Comparison of ENCODE assay signal across 1 cellular context in genomic region chr4:128060620-128061565, GRCh38.
TF ChIP-seq lines count a peak whose summit lies in the region.

TSS of gene LARP1B (plus strand) at chr4:128061312. CDS start at chr4:128074952, 13,640 bp downstream.

TF ChIP-seq in HepG2, 621 proteins besides CTCF, POLR2A, EP300 and RAD21 (continued from another document and continues in another):
- peak; percentile 96 for TF ChIP-seq ZIK1 (CRISPR knock-in tag; IDR thresholded peaks at IDR 0.05; ENCODE audit: borderline replicate concordance, low read depth)
- peak; percentile 84; the same call in 1 of the 2 replicates for TF ChIP-seq ZNF816 (CRISPR knock-in tag; IDR thresholded peaks at IDR 0.05; ENCODE audit: borderline replicate concordance)
- TF ChIP-seq ESRRA (CRISPR knock-in tag; IDR thresholded peaks at IDR 0.05; ENCODE audit: low read depth), result peak; percentile 71
- no peak; the same call in 1 of the 2 replicates for TF ChIP-seq ZSCAN20 (CRISPR knock-in tag; IDR thresholded peaks at IDR 0.05; ENCODE audit: borderline replicate concordance)
- peak; percentile 68 for TF ChIP-seq HNRNPK (IDR thresholded peaks at IDR 0.05; ENCODE audit: low read depth, low read length, poor library complexity, severe bottlenecking)
- peak; percentile 92 for TF ChIP-seq PHF8 (CRISPR knock-in tag; IDR thresholded peaks at IDR 0.05)
- 0 out of 2 replicates have a peak, but pooled peaks have one; percentile 24 for TF ChIP-seq XBP1 (CRISPR knock-in tag; IDR thresholded peaks at IDR 0.05)
- no peak for TF ChIP-seq ZNF10 (CRISPR knock-in tag; IDR thresholded peaks at IDR 0.05; ENCODE audit: borderline replicate concordance, low read depth)
- peak; percentile 91 for TF ChIP-seq BRF2 (CRISPR knock-in tag; IDR thresholded peaks at IDR 0.05)
- 0 out of 2 replicates have a peak, but pooled peaks have one; percentile 30 for TF ChIP-seq ZNF740 (CRISPR knock-in tag; IDR thresholded peaks at IDR 0.05)
- TF ChIP-seq FIP1L1 (IDR thresholded peaks at IDR 0.05; ENCODE audit: borderline replicate concordance, insufficient read depth, low read depth, low read length), result no peak
- no peak for TF ChIP-seq SRSF9 (IDR thresholded peaks at IDR 0.05; ENCODE audit: borderline replicate concordance, insufficient read depth, low read depth, low read length, poor library complexity, severe bottlenecking)
- peak; percentile 79 for TF ChIP-seq ZNF335 (CRISPR knock-in tag; IDR thresholded peaks at IDR 0.05)
- no peak; the same call in 1 of the 2 replicates for TF ChIP-seq ZNF136 (CRISPR knock-in tag; IDR thresholded peaks at IDR 0.05; ENCODE audit: low read depth)
- peak; percentile 71; the same call in 1 of the 2 replicates for TF ChIP-seq ZNF709 (CRISPR knock-in tag; IDR thresholded peaks at IDR 0.05)
- TF ChIP-seq PLSCR1 (CRISPR knock-in tag; IDR thresholded peaks at IDR 0.05; ENCODE audit: borderline replicate concordance), result no peak
- TF ChIP-seq ZNF343 (CRISPR knock-in tag; IDR thresholded peaks at IDR 0.05), result peak; percentile 82; the same call in 1 of the 2 replicates
- no peak for TF ChIP-seq ZNF646 (CRISPR knock-in tag; IDR thresholded peaks at IDR 0.05)
- TF ChIP-seq EZH2 (conservative IDR thresholded peaks at IDR 0.05; ENCODE audit: low read depth, low read length), result no peak
- no peak for TF ChIP-seq ZBTB37 (CRISPR knock-in tag; IDR thresholded peaks at IDR 0.05)
- TF ChIP-seq SKIL (CRISPR knock-in tag; IDR thresholded peaks at IDR 0.05; ENCODE audit: borderline replicate concordance), result no peak
- no peak for TF ChIP-seq NBN (conservative IDR thresholded peaks at IDR 0.05)
- 0 out of 2 replicates have a peak, but pooled peaks have one; percentile 29 for TF ChIP-seq ZNF607 (CRISPR knock-in tag; IDR thresholded peaks at IDR 0.05; ENCODE audit: borderline replicate concordance)
- peak; percentile 46; the same call in 1 of the 2 replicates for TF ChIP-seq ZSCAN9 (CRISPR knock-in tag; IDR thresholded peaks at IDR 0.05; ENCODE audit: borderline replicate concordance)
- no peak for TF ChIP-seq GRHL1 (CRISPR knock-in tag; conservative IDR thresholded peaks at IDR 0.05)
- no peak for TF ChIP-seq HNF4G (IDR thresholded peaks at IDR 0.05; ENCODE audit: borderline replicate concordance, low read depth, low read length)
- TF ChIP-seq HNF4G (CRISPR knock-in tag; IDR thresholded peaks at IDR 0.05; ENCODE audit: borderline replicate concordance, low read depth), result peak; percentile 65; the same call in 1 of the 2 replicates
- no peak for TF ChIP-seq ZNF326 (CRISPR knock-in tag; IDR thresholded peaks at IDR 0.05; ENCODE audit: borderline replicate concordance)
- TF ChIP-seq THAP7 (CRISPR knock-in tag; IDR thresholded peaks at IDR 0.05), result peak; percentile 20; the same call in 1 of the 2 replicates
- no peak for TF ChIP-seq MTF2 (CRISPR knock-in tag; IDR thresholded peaks at IDR 0.05; ENCODE audit: borderline replicate concordance)
- no peak for TF ChIP-seq NAIF1 (CRISPR knock-in tag; IDR thresholded peaks at IDR 0.05; ENCODE audit: borderline replicate concordance)
- no peak for TF ChIP-seq NFKBIZ (CRISPR knock-in tag; IDR thresholded peaks at IDR 0.05)
- 0 out of 2 replicates have a peak, but pooled peaks have one; percentile 37 for TF ChIP-seq TP53 (CRISPR knock-in tag; conservative IDR thresholded peaks at IDR 0.05)
- TF ChIP-seq MLXIP (CRISPR knock-in tag; IDR thresholded peaks at IDR 0.05; ENCODE audit: borderline replicate concordance), result peak; percentile 29; the same call in 1 of the 2 replicates
- peak; percentile 97; the same call in 1 of the 2 replicates for TF ChIP-seq ZNF766 (CRISPR knock-in tag; IDR thresholded peaks at IDR 0.05; ENCODE audit: borderline replicate concordance)
- no peak for TF ChIP-seq FOXM1 (CRISPR knock-in tag; IDR thresholded peaks at IDR 0.05)
- TF ChIP-seq HIVEP1 (CRISPR knock-in tag; IDR thresholded peaks at IDR 0.05), result no peak; the same call in 1 of the 2 replicates
- no peak for TF ChIP-seq HMG20A (CRISPR knock-in tag; IDR thresholded peaks at IDR 0.05; ENCODE audit: borderline replicate concordance)
- TF ChIP-seq SKI (IDR thresholded peaks at IDR 0.05; ENCODE audit: partially characterized antibody), result peak; percentile 44
- peak; percentile 71; the same call in 1 of the 2 replicates for TF ChIP-seq E2F1 (CRISPR knock-in tag; IDR thresholded peaks at IDR 0.05)
- no peak for TF ChIP-seq CBX5 (CRISPR knock-in tag; IDR thresholded peaks at IDR 0.05; ENCODE audit: borderline replicate concordance)
- peak; percentile 73; the same call in 1 of the 2 replicates for TF ChIP-seq ZNF331 (CRISPR knock-in tag; IDR thresholded peaks at IDR 0.05)
